In genomic region chr11:73192272-73192671, GRCh38 we compare ENCODE assay signal across 16 cellular contexts. TPM values are rescaled to one million over a fixed set of nuclear protein-coding genes. Genes with fewer than 3 reads are reported as not detected.
DNase-seq lines count a peak whose midpoint lies in the region; ATAC-seq and TF ChIP-seq lines count a peak whose summit lies in the region.
"Had no signal": no experiment of that assay in that cellular context is flagged by ENCODE, and none has a peak within 500 bp of the region (broad histone marks: within the 10 kb centered on the region; RNA-seq: fewer than 3 reads in every experiment).

No MANE protein-coding gene starts in this region.

- no peaks in the 10 kb centered on the region for H3K4me1 Mint-ChIP-seq in activated CD8-positive, alpha-beta T cell treated with anti-CD3 and anti-CD28 coated beads for 36 hours (ENCODE audit: low read depth)
- H3K4me1 Mint-ChIP-seq in activated CD8-positive, alpha-beta T cell treated with anti-CD3 and anti-CD28 coated beads, Interleukin-2, amount 10 ng/mL, durations not matched to agents 7 days and 5 days (ENCODE audit: low read depth) = peaks cover 3% of the 10 kb centered on the region
- H3K4me1 Mint-ChIP-seq in T-helper 17 cell = peaks cover 2% of the 10 kb centered on the region

- intact Hi-C loops in activated CD8-positive, alpha-beta T cell treated with anti-CD3 and anti-CD28 coated beads for 36 hours (cut with micrococcal nuclease) = no loop called here
- intact Hi-C loops in PC-9 (cut with micrococcal nuclease; ENCODE audit: unreplicated experiment) = no loop called here

- no peaks in the 10 kb centered on the region for H3K9me3 ChIP-seq in PC-9 (ENCODE audit: insufficient read depth, low read depth)
- H3K9me3 ChIP-seq in T-helper 17 cell (ENCODE audit: control insufficient read depth, low read length, poor library complexity, severe bottlenecking) = no peaks in the 10 kb centered on the region
- H3K9me3 ChIP-seq: adrenal gland had no signal

- no peaks in the 10 kb centered on the region for H4K20me1 ChIP-seq in PC-9 (ENCODE audit: insufficient read depth)

- POLR2A ChIA-PET in activated CD8-positive, alpha-beta T cell treated with anti-CD3 and anti-CD28 coated beads for 36 hours (lab: Charles Lee) = no interaction called here
- POLR2A ChIA-PET in activated CD8-positive, alpha-beta T cell treated with anti-CD3 and anti-CD28 coated beads, Interleukin-2, amount 10 ng/mL, durations not matched to agents 7 days and 5 days (lab: Charles Lee) = no interaction called here
- POLR2A ChIA-PET in PC-9 (lab: Charles Lee; ENCODE audit: unreplicated experiment) = interaction anchor here (0.5 to 0.7 kb wide), 4 partner anchors 46 to 569 kb away, joined by 3 to 5 read pairs (median 3); partner anchors contain the start of gene RAB6A

- H3K27ac ChIP-seq in PC-9 (peak overlapping the region; percentile 99), skin epidermis (peak overlapping the region in 13 of 21 experiments; percentile 29 to 85 (median 57))
- H3K27ac ChIP-seq: adrenal gland, parathyroid adenoma, SK-N-MC had no signal

- peak; percentile 25 for DNase-seq in activated CD8-positive, alpha-beta T cell treated with anti-CD3 and anti-CD28 coated beads for 36 hours
- DNase-seq in activated CD8-positive, alpha-beta T cell treated with anti-CD3 and anti-CD28 coated beads, Interleukin-2, amount 10 ng/mL, durations not matched to agents 7 days and 5 days = no peak
- DNase-seq in PC-9 (peak; percentile 98 to 99), NCI-H146 treated with DMSO at 0.1 percent for 48 hours (lab: John Stamatoyannopoulos, UW; ENCODE audit: unreplicated experiment) (no peak), COLO668 (lab: John Stamatoyannopoulos, UW; ENCODE audit: unreplicated experiment) (no peak), T-helper 17 cell (no peak)
- DNase-seq: CD8-positive, alpha-beta T cell; HCEC 1CT; NCI-H345 had no signal

- no peak for TF ChIP-seq CTCF in activated CD8-positive, alpha-beta T cell treated with anti-CD3 and anti-CD28 coated beads for 36 hours (IDR thresholded peaks at IDR 0.05)
- no peak for TF ChIP-seq CTCF in PC-9 (conservative IDR thresholded peaks at IDR 0.05)

- H3K9me3 Mint-ChIP-seq in activated CD8-positive, alpha-beta T cell treated with anti-CD3 and anti-CD28 coated beads for 36 hours = no peaks in the 10 kb centered on the region
- H3K9me3 Mint-ChIP-seq in activated CD8-positive, alpha-beta T cell treated with anti-CD3 and anti-CD28 coated beads, Interleukin-2, amount 10 ng/mL, durations not matched to agents 7 days and 5 days (ENCODE audit: insufficient read depth) = no peaks in the 10 kb centered on the region
- H3K9me3 Mint-ChIP-seq: CD8-positive, alpha-beta T cell; IgD-negative memory B cell had no signal

- H3K36me3 ChIP-seq in PC-9 (ENCODE audit: low read depth) = no peaks in the 10 kb centered on the region
- H3K36me3 ChIP-seq: adrenal gland had no signal

- H3K27me3 Mint-ChIP-seq in activated CD8-positive, alpha-beta T cell treated with anti-CD3 and anti-CD28 coated beads for 36 hours = no peaks in the 10 kb centered on the region
- H3K27me3 Mint-ChIP-seq in activated CD8-positive, alpha-beta T cell treated with anti-CD3 and anti-CD28 coated beads, Interleukin-2, amount 10 ng/mL, durations not matched to agents 7 days and 5 days (ENCODE audit: low read depth) = peaks cover 3% of the 10 kb centered on the region
- H3K27me3 Mint-ChIP-seq in T-helper 17 cell = peaks cover 26% of the 10 kb centered on the region

- no peaks in the 10 kb centered on the region for H3K9me2 ChIP-seq in PC-9 (ENCODE audit: insufficient read depth)

- no peaks in the 10 kb centered on the region for H3K36me3 Mint-ChIP-seq in activated CD8-positive, alpha-beta T cell treated with anti-CD3 and anti-CD28 coated beads for 36 hours (ENCODE audit: low read depth)
- H3K36me3 Mint-ChIP-seq in activated CD8-positive, alpha-beta T cell treated with anti-CD3 and anti-CD28 coated beads, Interleukin-2, amount 10 ng/mL, durations not matched to agents 7 days and 5 days (ENCODE audit: low read depth) = no peaks in the 10 kb centered on the region
- peaks cover 5% of the 10 kb centered on the region for H3K36me3 Mint-ChIP-seq in T-helper 17 cell (ENCODE audit: low read depth)
- H3K36me3 Mint-ChIP-seq: CD8-positive, alpha-beta T cell; IgD-negative memory B cell had no signal

- no peak overlapping the region for H3K4me3 Mint-ChIP-seq in activated CD8-positive, alpha-beta T cell treated with anti-CD3 and anti-CD28 coated beads for 36 hours
- no peak overlapping the region for H3K4me3 Mint-ChIP-seq in activated CD8-positive, alpha-beta T cell treated with anti-CD3 and anti-CD28 coated beads, Interleukin-2, amount 10 ng/mL, durations not matched to agents 7 days and 5 days
- H3K4me3 Mint-ChIP-seq in T-helper 17 cell = no peak overlapping the region
- H3K4me3 Mint-ChIP-seq: CD8-positive, alpha-beta T cell had no signal

- peak; percentile 62 for ATAC-seq in activated CD8-positive, alpha-beta T cell treated with anti-CD3 and anti-CD28 coated beads for 36 hours
- no peak for ATAC-seq in activated CD8-positive, alpha-beta T cell treated with anti-CD3 and anti-CD28 coated beads, Interleukin-2, amount 10 ng/mL, durations not matched to agents 7 days and 5 days
- ATAC-seq in esophagus mucosa = peak; percentile 70
- ATAC-seq in T-helper 17 cell = no peak
- ATAC-seq: CD8-positive, alpha-beta T cell had no signal

- peaks cover 91% of the 10 kb centered on the region for H3K4me1 ChIP-seq in PC-9 (replicated peaks; ENCODE audit: insufficient read depth)
- H3K4me1 ChIP-seq: adrenal gland, parathyroid adenoma had no signal

- CTCF ChIA-PET in activated CD8-positive, alpha-beta T cell treated with anti-CD3 and anti-CD28 coated beads for 36 hours (lab: Charles Lee) = interaction anchor here (0.6 kb wide), 1 partner anchor 178 kb away, joined by 3 read pairs; no protein-coding TSS in a partner anchor
- CTCF ChIA-PET in activated CD8-positive, alpha-beta T cell treated with anti-CD3 and anti-CD28 coated beads, Interleukin-2, amount 10 ng/mL, durations not matched to agents 7 days and 5 days (lab: Charles Lee) = no interaction called here
- CTCF ChIA-PET in PC-9 (lab: Charles Lee) = interaction anchor here (0.6 to 1.5 kb wide), 3 partner anchors 10 to 67 kb away, joined by 3 to 5 read pairs (median 4); no protein-coding TSS in a partner anchor

- H3K27me3 ChIP-seq in PC-9 (ENCODE audit: insufficient read depth, low read depth) = no peaks in the 10 kb centered on the region
- H3K27me3 ChIP-seq: adrenal gland had no signal

- no peak overlapping the region for H2AFZ ChIP-seq in PC-9
- H2AFZ ChIP-seq: parathyroid adenoma had no signal

- H3F3A ChIP-seq in PC-9 (ENCODE audit: insufficient read depth, low read depth) = peaks cover 61% of the 10 kb centered on the region

- H3K4me2 ChIP-seq in PC-9 = peak overlapping the region; percentile 81

- H3K4me3 ChIP-seq in PC-9 (peak overlapping the region; percentile 20; the same call in 1 of the 2 replicates), skin epidermis (no peak overlapping the region)
- H3K4me3 ChIP-seq: adrenal gland, SK-N-MC had no signal

- no TSS peak for BruUV-seq in PC-9 (replicated peaks; lab: Mats Ljungman, UMichigan)

- no peak overlapping the region for H3K27ac Mint-ChIP-seq in activated CD8-positive, alpha-beta T cell treated with anti-CD3 and anti-CD28 coated beads for 36 hours
- H3K27ac Mint-ChIP-seq in activated CD8-positive, alpha-beta T cell treated with anti-CD3 and anti-CD28 coated beads, Interleukin-2, amount 10 ng/mL, durations not matched to agents 7 days and 5 days = no peak overlapping the region
- no peak overlapping the region for H3K27ac Mint-ChIP-seq in T-helper 17 cell
- H3K27ac Mint-ChIP-seq: CD8-positive, alpha-beta T cell had no signal

- H3K79me2 ChIP-seq in PC-9 (ENCODE audit: low read depth) = no peaks in the 10 kb centered on the region
- H3K79me2 ChIP-seq: parathyroid adenoma had no signal

RNA-seq across cellular contexts. Expression of gene P2RY2, which starts 25.8 kb away (rescaled TPM):
- not detected for total RNA-seq in activated CD8-positive, alpha-beta T cell treated with anti-CD3 and anti-CD28 coated beads for 36 hours
- total RNA-seq in activated CD8-positive, alpha-beta T cell treated with anti-CD3 and anti-CD28 coated beads, Interleukin-2, amount 10 ng/mL, durations not matched to agents 7 days and 5 days = not detected
- 19.8 and 22.5 TPM in 2 replicates for total RNA-seq in PC-9 (2021)
- 44.3 TPM for total RNA-seq in esophagus mucosa
- total RNA-seq in T-helper 17 cell = under 1 TPM; 0.29 to 0.55 TPM
- total RNA-seq: A673; CD8-positive, alpha-beta T cell had no signal

RNA-seq across cellular contexts. Expression of gene FCHSD2, which starts 50.2 kb away (rescaled TPM):
- total RNA-seq in activated CD8-positive, alpha-beta T cell treated with anti-CD3 and anti-CD28 coated beads for 36 hours = 10 to 100 TPM; 23.6 to 24.8 TPM
- 10 to 100 TPM; 49.6 to 51.8 TPM for total RNA-seq in activated CD8-positive, alpha-beta T cell treated with anti-CD3 and anti-CD28 coated beads, Interleukin-2, amount 10 ng/mL, durations not matched to agents 7 days and 5 days
- total RNA-seq in PC-9 (2021) (20.5 and 22.6 TPM in 2 replicates), esophagus mucosa (7.3 TPM), T-helper 17 cell (10 to 100 TPM; 41.1 to 45.0 TPM)

Comparison
In these comparisons a context has a peak if more than half of its experiments do, and no peak if none do; other contexts are left out.
1. ATAC-seq: peak in activated CD8-positive, alpha-beta T cell treated with anti-CD3 and anti-CD28 coated beads for 36 hours (single experiment) and esophagus mucosa (single experiment); none in activated CD8-positive, alpha-beta T cell treated with anti-CD3 and anti-CD28 coated beads, Interleukin-2, amount 10 ng/mL, durations not matched to agents 7 days and 5 days (single experiment) and T-helper 17 cell (single experiment).
2. DNase-seq: peak in activated CD8-positive, alpha-beta T cell treated with anti-CD3 and anti-CD28 coated beads for 36 hours (single experiment) and PC-9 (2 of 2); none in activated CD8-positive, alpha-beta T cell treated with anti-CD3 and anti-CD28 coated beads, Interleukin-2, amount 10 ng/mL, durations not matched to agents 7 days and 5 days (single experiment), NCI-H146 treated with DMSO at 0.1 percent for 48 hours (single experiment), COLO668 (single experiment) and T-helper 17 cell (0 of 3).
3. RNA of gene P2RY2, which starts 25.8 kb away (total RNA-seq): 44.3 TPM in esophagus mucosa (single experiment) and 19.8 to 22.5 TPM in PC-9; 0.29 to 0.55 TPM in T-helper 17 cell, not detected in activated CD8-positive, alpha-beta T cell treated with anti-CD3 and anti-CD28 coated beads for 36 hours and not detected in activated CD8-positive, alpha-beta T cell treated with anti-CD3 and anti-CD28 coated beads, Interleukin-2, amount 10 ng/mL, durations not matched to agents 7 days and 5 days; every median in the first group is over 10 times any median in the second.